In genomic region chr9:127950513-127951210, GRCh38 we compare ENCODE assay signal across 10 cellular contexts. TPM values are rescaled to one million over a fixed set of nuclear protein-coding genes. Genes with fewer than 3 reads are reported as not detected.
DNase-seq lines count a peak whose midpoint lies in the region; ATAC-seq and TF ChIP-seq lines count a peak whose summit lies in the region.
"Had no signal": no experiment of that assay in that cellular context is flagged by ENCODE, and none has a peak within 500 bp of the region (broad histone marks: within the 10 kb centered on the region; RNA-seq: fewer than 3 reads in every experiment).

No MANE protein-coding gene starts in this region.

- H3K4me2 ChIP-seq in neuronal stem cell (ENCODE audit: insufficient read depth, low read length, poor library complexity, severe bottlenecking) (peak overlapping the region; percentile 13), GM23248 (ENCODE audit: unreplicated experiment) (no peak overlapping the region)

- H4K8ac ChIP-seq in neuronal stem cell (ENCODE audit: low read depth, low read length), result no peak overlapping the region

- H3K27ac ChIP-seq in CD8-positive, alpha-beta memory T cell (ENCODE audit: low read depth, low read length), result no peak overlapping the region
- H3K27ac ChIP-seq in neuronal stem cell (replicated peaks; ENCODE audit: low read length) (peak overlapping the region; percentile 59), GM23248 (no peak overlapping the region)
- H3K27ac ChIP-seq: SK-N-MC had no signal

- CTCF ChIA-PET in CD8-positive, alpha-beta memory T cell (lab: Charles Lee), result interaction anchor here (0.9 to 27.7 kb wide), 2 partner anchors 7 to 81 kb away, joined by 4 to 485 read pairs; no protein-coding TSS in a partner anchor
- CTCF ChIA-PET in activated CD8-positive, alpha-beta T cell treated with anti-CD3 and anti-CD28 coated beads for 36 hours (lab: Charles Lee), result interaction anchor here (0.7 to 30.0 kb wide), 6 partner anchors 7 to 167 kb away, joined by 3 to 631 read pairs (median 6); no protein-coding TSS in a partner anchor

- H3K14ac ChIP-seq in neuronal stem cell (ENCODE audit: low read length), result no peak overlapping the region

- no peak overlapping the region for H4K91ac ChIP-seq in neuronal stem cell (ENCODE audit: low read depth, low read length, poor library complexity)

- H3K36me3 ChIP-seq in CD8-positive, alpha-beta memory T cell (ENCODE audit: insufficient read depth, low read length), result peaks cover 49% of the 10 kb centered on the region
- H3K36me3 ChIP-seq in neuronal stem cell (replicated peaks in 1 of 2; ENCODE audit: control insufficient read depth in 2 of 2, insufficient read depth in 2 of 2, low read length in 2 of 2) (peaks cover 3 to 24% of the 10 kb centered on the region in 2 donors), GM23248 (ENCODE audit: low read depth) (no peaks in the 10 kb centered on the region)

- peaks cover 39% of the 10 kb centered on the region for H3K79me2 ChIP-seq in GM23248 (ENCODE audit: insufficient read depth)

- POLR2A ChIA-PET in CD8-positive, alpha-beta memory T cell (lab: Charles Lee), result interaction anchor here (1.1 kb wide), 1 partner anchor 12 kb away, joined by 3 read pairs; no protein-coding TSS in a partner anchor
- POLR2A ChIA-PET in activated CD8-positive, alpha-beta T cell treated with anti-CD3 and anti-CD28 coated beads for 36 hours (lab: Charles Lee), result interaction anchor here (0.6 to 25.2 kb wide), 4 partner anchors 9 to 81 kb away, joined by 3 to 408 read pairs (median 7); partner anchors contain the start of gene EEIG1

- H2AK5ac ChIP-seq in neuronal stem cell (ENCODE audit: low read depth, low read length), result peak overlapping the region; percentile 87

- peaks cover 45 to 73% (median 48%) of the 10 kb centered on the region in 3 donors for H3K4me1 Mint-ChIP-seq in CD8-positive, alpha-beta memory T cell
- peaks cover 67% of the 10 kb centered on the region for H3K4me1 Mint-ChIP-seq in activated CD8-positive, alpha-beta T cell treated with anti-CD3 and anti-CD28 coated beads for 36 hours (ENCODE audit: low read depth)

- no peaks in the 10 kb centered on the region for H4K20me1 ChIP-seq in GM23248 (ENCODE audit: insufficient read depth)

- H2BK120ac ChIP-seq in neuronal stem cell (ENCODE audit: low read depth, low read length), result no peak overlapping the region

- no peaks in the 10 kb centered on the region for H3K9me3 Mint-ChIP-seq in CD8-positive, alpha-beta memory T cell
- H3K9me3 Mint-ChIP-seq in activated CD8-positive, alpha-beta T cell treated with anti-CD3 and anti-CD28 coated beads for 36 hours, result no peaks in the 10 kb centered on the region

- peaks cover 8% of the 10 kb centered on the region for H3K79me1 ChIP-seq in neuronal stem cell (ENCODE audit: low read depth, low read length)

- peaks cover 74% of the 10 kb centered on the region for H3K4me1 ChIP-seq in CD8-positive, alpha-beta memory T cell (ENCODE audit: insufficient read depth, low read length)
- H3K4me1 ChIP-seq in neuronal stem cell (ENCODE audit: control insufficient read depth in 2 of 2, insufficient read depth in 1 of 2, low read depth in 1 of 2, low read length in 2 of 2), result peaks cover 17 to 22% of the 10 kb centered on the region in 2 donors
- peaks cover 12% of the 10 kb centered on the region for H3K4me1 ChIP-seq in GM23248 (ENCODE audit: insufficient read depth)

- H3K18ac ChIP-seq in neuronal stem cell (ENCODE audit: low read length), result peak overlapping the region; percentile 91

- H3K27me3 ChIP-seq in CD8-positive, alpha-beta memory T cell (ENCODE audit: insufficient read depth, low read length, poor library complexity, severe bottlenecking), result no peaks in the 10 kb centered on the region
- H3K27me3 ChIP-seq in neuronal stem cell (ENCODE audit: control insufficient read depth in 3 of 3, insufficient read depth in 3 of 3, low read depth in 1 of 3, low read length in 3 of 3), result no peaks in the 10 kb centered on the region
- H3K27me3 ChIP-seq in GM23248 (replicated peaks; ENCODE audit: insufficient read depth), result no peaks in the 10 kb centered on the region

- H2BK5ac ChIP-seq in neuronal stem cell (ENCODE audit: low read length), result peak overlapping the region; percentile 21

- H3K4me3 Mint-ChIP-seq in CD8-positive, alpha-beta memory T cell, result peak overlapping the region in 1 of 7 donors; percentile 35
- H3K4me3 Mint-ChIP-seq in activated CD8-positive, alpha-beta T cell treated with anti-CD3 and anti-CD28 coated beads for 36 hours, result no peak overlapping the region

- DNase-seq in CD8-positive, alpha-beta memory T cell, result no peak
- DNase-seq in activated CD8-positive, alpha-beta T cell treated with anti-CD3 and anti-CD28 coated beads for 36 hours, result no peak
- DNase-seq in foreskin melanocyte, result peak; percentile 98
- peak; percentile 55 for DNase-seq in neuronal stem cell (ENCODE audit: low spot score)
- no peak for DNase-seq in NCI-H524 (lab: John Stamatoyannopoulos, UW)
- DNase-seq in GM23248, result no peak
- no peak for DNase-seq in NOMO-1 treated with dmso at 0.1 percent for 144 hours (lab: John Stamatoyannopoulos, UW; ENCODE audit: unreplicated experiment)
- DNase-seq in SHP77 (lab: John Stamatoyannopoulos, UW), result no peak
- DNase-seq: NCI-H146 had no signal

- ATAC-seq in activated CD8-positive, alpha-beta T cell treated with anti-CD3 and anti-CD28 coated beads for 36 hours, result no peak

- no peaks in the 10 kb centered on the region for H3K27me3 Mint-ChIP-seq in CD8-positive, alpha-beta memory T cell
- H3K27me3 Mint-ChIP-seq in activated CD8-positive, alpha-beta T cell treated with anti-CD3 and anti-CD28 coated beads for 36 hours, result no peaks in the 10 kb centered on the region

- intact Hi-C loops in activated CD8-positive, alpha-beta T cell treated with anti-CD3 and anti-CD28 coated beads for 36 hours (cut with micrococcal nuclease), result no loop called here

- WGBS in neuronal stem cell (ENCODE audit: extremely low coverage in 2 of 2, insufficient read length in 2 of 2, insufficient replicate concordance in 1 of 2), 2 donors, result no CpG with 5 or more reads among the region's 20 CpGs
- 70% methylated on average over 19 to 20 of the region's 20 CpGs for WGBS in GM23248 (ENCODE audit: low coverage in 1 of 2, low lambda C conversion rate in 2 of 2, missing lambda C conversion rate in 2 of 2), 2 experiments

- TF ChIP-seq CTCF in activated CD8-positive, alpha-beta T cell treated with anti-CD3 and anti-CD28 coated beads for 36 hours (IDR thresholded peaks at IDR 0.05), result no peak

- H3K27ac Mint-ChIP-seq in CD8-positive, alpha-beta memory T cell, result peak overlapping the region in 7 of 8 donors; percentile 9 to 90 (median 75)
- peak overlapping the region; percentile 87 for H3K27ac Mint-ChIP-seq in activated CD8-positive, alpha-beta T cell treated with anti-CD3 and anti-CD28 coated beads for 36 hours

- no peaks in the 10 kb centered on the region for H3F3A ChIP-seq in GM23248 (ENCODE audit: insufficient read depth)

- H3K4me3 ChIP-seq in CD8-positive, alpha-beta memory T cell (ENCODE audit: low read length), result no peak overlapping the region
- H3K4me3 ChIP-seq in neuronal stem cell (ENCODE audit: low read length in 2 of 2) (peak overlapping the region in 1 of 2 donors; percentile 18), GM23248 (no peak overlapping the region)
- H3K4me3 ChIP-seq: SK-N-MC had no signal

- H3K9me3 ChIP-seq in CD8-positive, alpha-beta memory T cell (ENCODE audit: low read length), result no peaks in the 10 kb centered on the region
- H3K9me3 ChIP-seq in neuronal stem cell (replicated peaks in 1 of 2; ENCODE audit: control insufficient read depth in 2 of 2, insufficient read depth in 1 of 2, low read depth in 1 of 2, low read length in 2 of 2), result no peaks in the 10 kb centered on the region
- H3K9me3 ChIP-seq in GM23248 (ENCODE audit: low read depth), result no peaks in the 10 kb centered on the region

- H2BK12ac ChIP-seq in neuronal stem cell (ENCODE audit: low read length), result peak overlapping the region; percentile 59

- peak overlapping the region; percentile 2 for H2AFZ ChIP-seq in neuronal stem cell (ENCODE audit: low read length)
- H2AFZ ChIP-seq in GM23248, result no peak overlapping the region

- H3K23ac ChIP-seq in neuronal stem cell (ENCODE audit: low read depth, low read length, poor library complexity), result no peak overlapping the region

- H3K9ac ChIP-seq in neuronal stem cell (ENCODE audit: low read depth, low read length, poor library complexity) (peak overlapping the region; percentile 10), GM23248 (no peak overlapping the region)

- in situ Hi-C loops in GM23248 (cut with MboI), result no loop called here

- H3K9me2 ChIP-seq in GM23248 (ENCODE audit: insufficient read depth), result no peaks in the 10 kb centered on the region

- peak overlapping the region; percentile 60 for H2BK15ac ChIP-seq in neuronal stem cell (ENCODE audit: low read length)

- H3K4ac ChIP-seq in neuronal stem cell (ENCODE audit: low read length), result no peak overlapping the region

- H3K36me3 Mint-ChIP-seq in CD8-positive, alpha-beta memory T cell, result peaks cover 0 to 78% (median 5%) of the 10 kb centered on the region in 3 donors
- peaks cover 19% of the 10 kb centered on the region for H3K36me3 Mint-ChIP-seq in activated CD8-positive, alpha-beta T cell treated with anti-CD3 and anti-CD28 coated beads for 36 hours (ENCODE audit: low read depth)

RNA-seq across cellular contexts. Expression of gene DPM2, which starts 13.0 kb away (rescaled TPM):
- 10 to 100 TPM; 73.8 to 75.5 TPM for total RNA-seq in CD8-positive, alpha-beta memory T cell
- polyA plus RNA-seq in CD8-positive, alpha-beta memory T cell, result 52.2 TPM
- total RNA-seq in activated CD8-positive, alpha-beta T cell treated with anti-CD3 and anti-CD28 coated beads for 36 hours, result 10 to 100 TPM; 41.3 to 43.9 TPM
- 27.5 TPM for polyA plus RNA-seq in neuronal stem cell (2013, experiment 1 of 2)
- 25.3 TPM for polyA plus RNA-seq in neuronal stem cell (2013, experiment 2 of 2)
- total RNA-seq in GM23248 (2014; rRNA removed; shearing (Covaris generic)), result 27.0 and 33.3 TPM in 2 replicates
- 62.8 and 66.5 TPM in 2 replicates for polyA plus RNA-seq in GM23248 (2016; fragmentation: Nextera tagmentation; extraction: Ambion mirVana)

RNA-seq across cellular contexts. Expression of gene PIP5KL1, which starts 20.1 kb away (rescaled TPM):
- 1 to 10 TPM; 1.4 to 2.5 TPM for total RNA-seq in CD8-positive, alpha-beta memory T cell
- 0.89 TPM for polyA plus RNA-seq in CD8-positive, alpha-beta memory T cell
- total RNA-seq in activated CD8-positive, alpha-beta T cell treated with anti-CD3 and anti-CD28 coated beads for 36 hours, result 1 to 10 TPM; 1.7 to 2.5 TPM
- 2.4 TPM for polyA plus RNA-seq in neuronal stem cell (2013, experiment 1 of 2)
- 2.5 TPM for polyA plus RNA-seq in neuronal stem cell (2013, experiment 2 of 2)
- total RNA-seq in GM23248 (2014; rRNA removed; shearing (Covaris generic)), result 5.5 and 16.6 TPM in 2 replicates
- 8.8 and 9.4 TPM in 2 replicates for polyA plus RNA-seq in GM23248 (2016; fragmentation: Nextera tagmentation; extraction: Ambion mirVana)

RNA-seq across cellular contexts. Expression of gene EEIG1, which starts 30.1 kb away (rescaled TPM):
- 10 to 100 TPM; 82.2 to 93.3 TPM for total RNA-seq in CD8-positive, alpha-beta memory T cell
- polyA plus RNA-seq in CD8-positive, alpha-beta memory T cell, result 167 TPM
- total RNA-seq in activated CD8-positive, alpha-beta T cell treated with anti-CD3 and anti-CD28 coated beads for 36 hours, result 10 to 100 TPM; 79.7 to 81.5 TPM
- polyA plus RNA-seq in neuronal stem cell (2013, experiment 1 of 2), result 22.0 TPM
- 22.8 TPM for polyA plus RNA-seq in neuronal stem cell (2013, experiment 2 of 2)
- 6.1 and 29.6 TPM in 2 replicates for total RNA-seq in GM23248 (2014; rRNA removed; shearing (Covaris generic))
- polyA plus RNA-seq in GM23248 (2016; fragmentation: Nextera tagmentation; extraction: Ambion mirVana), result 8.9 and 9.3 TPM in 2 replicates

RNA-seq across cellular contexts. Expression of gene ST6GALNAC4, which starts 33.8 kb away (rescaled TPM):
- total RNA-seq in CD8-positive, alpha-beta memory T cell, result 10 to 100 TPM; 32.9 to 43.2 TPM
- 28.7 TPM for polyA plus RNA-seq in CD8-positive, alpha-beta memory T cell
- 10 to 100 TPM; 34.3 to 34.9 TPM for total RNA-seq in activated CD8-positive, alpha-beta T cell treated with anti-CD3 and anti-CD28 coated beads for 36 hours
- 11.3 TPM for polyA plus RNA-seq in neuronal stem cell (2013, experiment 1 of 2)
- 12.7 TPM for polyA plus RNA-seq in neuronal stem cell (2013, experiment 2 of 2)
- total RNA-seq in GM23248 (2014; rRNA removed; shearing (Covaris generic)), result 45.5 and 61.0 TPM in 2 replicates
- 33.7 and 40.1 TPM in 2 replicates for polyA plus RNA-seq in GM23248 (2016; fragmentation: Nextera tagmentation; extraction: Ambion mirVana)

RNA-seq across cellular contexts. Expression of gene ST6GALNAC6, which starts 51.3 kb away (rescaled TPM):
- 10 to 100 TPM; 52.3 to 54.0 TPM for total RNA-seq in CD8-positive, alpha-beta memory T cell
- polyA plus RNA-seq in CD8-positive, alpha-beta memory T cell, result 54.7 TPM
- 10 to 100 TPM; 36.9 to 38.8 TPM for total RNA-seq in activated CD8-positive, alpha-beta T cell treated with anti-CD3 and anti-CD28 coated beads for 36 hours
- 31.0 TPM for polyA plus RNA-seq in neuronal stem cell (2013, experiment 1 of 2)
- polyA plus RNA-seq in neuronal stem cell (2013, experiment 2 of 2), result 30.5 TPM
- 78.8 and 88.0 TPM in 2 replicates for total RNA-seq in GM23248 (2014; rRNA removed; shearing (Covaris generic))
- 81.1 and 82.0 TPM in 2 replicates for polyA plus RNA-seq in GM23248 (2016; fragmentation: Nextera tagmentation; extraction: Ambion mirVana)

Comparison
In these comparisons a context has a peak if more than half of its experiments do, and no peak if none do; other contexts are left out.
1. DNase-seq: peak in foreskin melanocyte (single experiment) and neuronal stem cell (single experiment); none in CD8-positive, alpha-beta memory T cell (0 of 5), activated CD8-positive, alpha-beta T cell treated with anti-CD3 and anti-CD28 coated beads for 36 hours (single experiment), NCI-H524 (0 of 2), GM23248 (single experiment), NOMO-1 treated with dmso at 0.1 percent for 144 hours (single experiment) and SHP77 (0 of 2).